20 cellular contexts compared by ENCODE assay signal in the genomic region with DNA sequence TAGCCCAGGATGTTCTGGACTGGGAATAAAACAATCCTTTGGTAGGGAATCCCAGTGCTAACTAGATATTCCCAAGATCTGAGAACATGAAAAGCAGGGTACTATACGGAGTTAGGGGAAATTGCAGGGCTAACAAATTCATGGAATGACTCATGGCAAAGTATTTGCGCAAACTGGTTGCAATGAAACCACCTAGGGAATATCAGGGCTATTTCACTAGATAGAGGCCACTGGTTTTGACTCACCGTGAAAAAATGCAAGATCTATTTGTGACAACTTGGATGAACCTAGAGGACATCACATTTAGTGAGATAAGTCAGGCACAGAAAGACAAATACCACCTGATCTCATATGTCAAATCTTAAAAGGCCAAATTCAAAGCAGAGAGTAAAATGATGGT.
DNase-seq lines count a peak whose midpoint lies in the region; ATAC-seq and TF ChIP-seq lines count a peak whose summit lies in the region.
"Had no signal": no experiment of that assay in that cellular context is flagged by ENCODE, and none has a peak within 500 bp of the region (broad histone marks: within the 10 kb centered on the region; RNA-seq: fewer than 3 reads in every experiment).

No MANE protein-coding gene starts in this region.

- no peaks in the 10 kb centered on the region for H3K9me3 Mint-ChIP-seq in activated CD4-positive, alpha-beta T cell treated with anti-CD3 and anti-CD28 coated beads, Interleukin-2, amount 10 ng/mL, durations not matched to agents 24 days and 14 days
- H3K9me3 Mint-ChIP-seq in type B pancreatic cell: no peaks in the 10 kb centered on the region
- H3K9me3 Mint-ChIP-seq: activated B cell treated with CpG ODN at 0.5 μM for 24 hours; activated naive CD4-positive, alpha-beta T cell treated with anti-CD3 and anti-CD28 coated beads, Interleukin-2, amount 50 U/mL, for 72 hours; dendritic cell treated with granulocyte-macrophage colony-stimulating factor and Interleukin-4, amounts not matched to agents 40 ng/mL and 50 ng/mL, for 4 days; stimulated activated memory B cell treated with anti-CD40 and anti-IgM and Interleukin-4, amounts not matched to agents 10 μg/mL and 1 μg/mL and 100 μg/mL, for 72 hours had no signal

- DNase-seq in AG10803 (ENCODE audit: low read depth): peak; percentile 59
- peak; percentile 94 for DNase-seq in LHCN-M2 (ENCODE audit: low read depth)
- DNase-seq in cardiac fibroblast (ENCODE audit: low read depth in 2 of 2): peak; percentile 51 to 87
- DNase-seq in activated CD4-positive, alpha-beta T cell treated with anti-CD3 and anti-CD28 coated beads, Interleukin-2, amount 10 ng/mL, durations not matched to agents 24 days and 14 days: no peak
- DNase-seq in type B pancreatic cell (ENCODE audit: extremely low spot score, unreplicated experiment): no peak
- DNase-seq in NCI-H1105 (lab: John Stamatoyannopoulos, UW): no peak
- DNase-seq: activated B cell treated with CpG ODN at 0.5 μM for 24 hours; activated CD8-positive, alpha-beta memory T cell treated with anti-CD3 and anti-CD28 coated beads, Interleukin-2, amount 50 U/mL, for 4 hours; GDM1; MM.1S; NCI-H2171 treated with DMSO at 0.1 percent for 48 hours; stimulated activated CD4-positive, alpha-beta T cell treated with anti-CD3 and anti-CD28 coated beads, Interleukin-4, amount 100 ng/mL, for 4 hours; uterus had no signal

- intact Hi-C loops in activated CD4-positive, alpha-beta T cell treated with anti-CD3 and anti-CD28 coated beads, Interleukin-2, amount 10 ng/mL, durations not matched to agents 24 days and 14 days (cut with micrococcal nuclease): no loop called here

- ATAC-seq in GM21515 (IDR thresholded peaks at IDR 0.05; ENCODE audit: unreplicated experiment): no peak
- ATAC-seq: activated naive CD4-positive, alpha-beta T cell treated with anti-CD3 and anti-CD28 coated beads, Interleukin-2, amount 50 U/mL, for 72 hours; gastroesophageal sphincter; stimulated activated memory B cell treated with anti-CD40 and anti-IgM and Interleukin-4, amounts not matched to agents 10 μg/mL and 1 μg/mL and 100 μg/mL, for 72 hours had no signal

- H3K4me3 ChIP-seq in AG10803 (ENCODE audit: low read length): no peak overlapping the region
- H3K4me3 ChIP-seq in cardiac fibroblast (replicated peaks in 1 of 2; ENCODE audit: low read depth in 2 of 2, low read length in 2 of 2): no peak overlapping the region
- no peak overlapping the region for H3K4me3 ChIP-seq in mesodermal cell (ENCODE audit: extremely low read depth, insufficient read depth, low read length, poor library complexity, severe bottlenecking)
- H3K4me3 ChIP-seq: gastroesophageal sphincter, uterus had no signal

- WGBS in mesodermal cell (ENCODE audit: insufficient coverage in 2 of 2), 2 experiments: 81 to 86% methylated on average over 3 of the region's 3 CpGs

- no peak for TF ChIP-seq CTCF in AG10803 (conservative IDR thresholded peaks at IDR 0.05; ENCODE audit: low read length)
- TF ChIP-seq CTCF in cardiac fibroblast (IDR thresholded peaks at IDR 0.05; ENCODE audit: low read depth, low read length): no peak
- TF ChIP-seq CTCF in type B pancreatic cell (conservative IDR thresholded peaks at IDR 0.05): no peak

- no peaks in the 10 kb centered on the region for H3K36me3 Mint-ChIP-seq in activated CD4-positive, alpha-beta T cell treated with anti-CD3 and anti-CD28 coated beads, Interleukin-2, amount 10 ng/mL, durations not matched to agents 24 days and 14 days (ENCODE audit: low read depth)
- H3K36me3 Mint-ChIP-seq in type B pancreatic cell: no peaks in the 10 kb centered on the region
- H3K36me3 Mint-ChIP-seq: activated naive CD4-positive, alpha-beta T cell treated with anti-CD3 and anti-CD28 coated beads, Interleukin-2, amount 50 U/mL, for 72 hours; CD14-positive monocyte; stimulated activated memory B cell treated with anti-CD40 and anti-IgM and Interleukin-4, amounts not matched to agents 10 μg/mL and 1 μg/mL and 100 μg/mL, for 72 hours had no signal

- no peaks in the 10 kb centered on the region for H3K27me3 Mint-ChIP-seq in activated CD4-positive, alpha-beta T cell treated with anti-CD3 and anti-CD28 coated beads, Interleukin-2, amount 10 ng/mL, durations not matched to agents 24 days and 14 days
- no peaks in the 10 kb centered on the region for H3K27me3 Mint-ChIP-seq in type B pancreatic cell
- H3K27me3 Mint-ChIP-seq: activated B cell treated with CpG ODN at 0.5 μM for 24 hours; dendritic cell treated with granulocyte-macrophage colony-stimulating factor and Interleukin-4, amounts not matched to agents 40 ng/mL and 50 ng/mL, for 4 days; stimulated activated memory B cell treated with anti-CD40 and anti-IgM and Interleukin-4, amounts not matched to agents 10 μg/mL and 1 μg/mL and 100 μg/mL, for 72 hours had no signal

- no peak overlapping the region for H3K27ac Mint-ChIP-seq in activated CD4-positive, alpha-beta T cell treated with anti-CD3 and anti-CD28 coated beads, Interleukin-2, amount 10 ng/mL, durations not matched to agents 24 days and 14 days
- H3K27ac Mint-ChIP-seq in type B pancreatic cell: no peak overlapping the region
- H3K27ac Mint-ChIP-seq: activated B cell treated with CpG ODN at 0.5 μM for 24 hours; activated naive CD4-positive, alpha-beta T cell treated with anti-CD3 and anti-CD28 coated beads, Interleukin-2, amount 50 U/mL, for 72 hours; CD14-positive monocyte; dendritic cell treated with granulocyte-macrophage colony-stimulating factor and Interleukin-4, amounts not matched to agents 40 ng/mL and 50 ng/mL, for 4 days; stimulated activated memory B cell treated with anti-CD40 and anti-IgM and Interleukin-4, amounts not matched to agents 10 μg/mL and 1 μg/mL and 100 μg/mL, for 72 hours had no signal

- H3K4me3 Mint-ChIP-seq in activated CD4-positive, alpha-beta T cell treated with anti-CD3 and anti-CD28 coated beads, Interleukin-2, amount 10 ng/mL, durations not matched to agents 24 days and 14 days: no peak overlapping the region
- H3K4me3 Mint-ChIP-seq in type B pancreatic cell: no peak overlapping the region
- H3K4me3 Mint-ChIP-seq: activated B cell treated with CpG ODN at 0.5 μM for 24 hours; CD14-positive monocyte; dendritic cell treated with granulocyte-macrophage colony-stimulating factor and Interleukin-4, amounts not matched to agents 40 ng/mL and 50 ng/mL, for 4 days; stimulated activated memory B cell treated with anti-CD40 and anti-IgM and Interleukin-4, amounts not matched to agents 10 μg/mL and 1 μg/mL and 100 μg/mL, for 72 hours had no signal

- no peaks in the 10 kb centered on the region for H3K4me1 ChIP-seq in mesodermal cell (ENCODE audit: control insufficient read depth, insufficient read depth, low read length, poor library complexity, severe bottlenecking)
- H3K4me1 ChIP-seq: gastroesophageal sphincter, uterus had no signal

- no peaks in the 10 kb centered on the region for H3K9me3 ChIP-seq in mesodermal cell (ENCODE audit: control insufficient read depth, low read length)
- H3K9me3 ChIP-seq: gastroesophageal sphincter, uterus had no signal

- peak overlapping the region; percentile 30 for H3K27ac ChIP-seq in mesodermal cell (ENCODE audit: low read depth, low read length, severe bottlenecking)
- H3K27ac ChIP-seq: gastroesophageal sphincter, uterus had no signal

- H3K36me3 ChIP-seq in mesodermal cell (ENCODE audit: control insufficient read depth, insufficient read depth, low read length): no peaks in the 10 kb centered on the region
- H3K36me3 ChIP-seq: gastroesophageal sphincter, uterus had no signal

- H3K4me1 Mint-ChIP-seq in activated CD4-positive, alpha-beta T cell treated with anti-CD3 and anti-CD28 coated beads, Interleukin-2, amount 10 ng/mL, durations not matched to agents 24 days and 14 days: no peaks in the 10 kb centered on the region
- H3K4me1 Mint-ChIP-seq in type B pancreatic cell (ENCODE audit: unreplicated experiment): no peaks in the 10 kb centered on the region
- H3K4me1 Mint-ChIP-seq: activated B cell treated with CpG ODN at 0.5 μM for 24 hours; CD14-positive monocyte; stimulated activated memory B cell treated with anti-CD40 and anti-IgM and Interleukin-4, amounts not matched to agents 10 μg/mL and 1 μg/mL and 100 μg/mL, for 72 hours had no signal

Comparison
In these comparisons a context has a peak if more than half of its experiments do, and no peak if none do; other contexts are left out.
1. DNase-seq: peak in AG10803 (single experiment), LHCN-M2 (single experiment) and cardiac fibroblast (2 of 2); none in activated CD4-positive, alpha-beta T cell treated with anti-CD3 and anti-CD28 coated beads, Interleukin-2, amount 10 ng/mL, durations not matched to agents 24 days and 14 days (single experiment), type B pancreatic cell (single experiment) and NCI-H1105 (single experiment).